ENCODE assay signal across 8 cellular contexts in the genomic region with DNA sequence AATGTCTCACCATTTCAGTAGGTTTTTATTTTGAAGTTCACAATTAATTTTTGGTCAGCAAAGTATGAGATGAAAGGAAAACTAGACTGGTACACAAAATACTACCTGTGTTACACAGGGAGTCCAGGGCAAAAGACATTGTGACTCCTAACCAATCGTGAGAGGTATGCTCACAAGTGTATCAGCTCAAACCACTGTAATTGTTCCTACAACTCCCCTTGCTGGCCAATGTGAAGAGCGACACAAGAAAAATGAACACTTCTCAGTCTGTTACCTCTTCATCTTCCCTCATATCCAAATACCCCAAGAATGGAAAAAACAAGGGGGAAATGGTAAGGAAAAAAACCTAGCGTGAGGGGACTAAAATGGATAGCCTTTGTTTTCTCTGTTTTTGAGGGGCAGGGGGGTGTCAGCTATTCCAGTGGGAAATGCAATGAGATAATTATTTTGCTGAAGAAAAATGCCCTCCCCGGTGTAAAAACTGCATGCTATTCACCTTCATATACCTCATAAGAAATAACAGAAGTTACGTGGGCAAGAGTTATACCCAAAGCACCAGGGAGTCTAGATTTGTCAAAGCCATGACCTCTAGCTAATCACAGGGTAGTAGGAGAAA. TPM values are rescaled to one million over a fixed set of nuclear protein-coding genes. Genes with fewer than 3 reads are reported as not detected.
A peak's percentile ranks its signal among the peaks of the same experiment; 100 is the strongest.
DNase-seq lines count a peak whose midpoint lies in the region; ATAC-seq, FAIRE-seq and TF ChIP-seq lines count a peak whose summit lies in the region.

No MANE protein-coding gene starts in this region.

- peak; percentile 88 for FAIRE-seq in TTC549 (lab: Jason Lieb, UNC)

- DNase-seq in activated naive CD8-positive, alpha-beta T cell treated with anti-CD3 and anti-CD28 coated beads, Interleukin-2, amount 10 ng/mL, durations not matched to agents 7 days and 5 days, result no peak
- no peak for DNase-seq in activated naive CD8-positive, alpha-beta T cell treated with anti-CD3 and anti-CD28 coated beads for 36 hours
- DNase-seq in NAMALWA (ENCODE audit: low spot score) (peak; percentile 68), iPS-NIHi7 (ENCODE audit: extremely low spot score) (peak; percentile 56), UCSD-AML1 (lab: John Stamatoyannopoulos, UW; ENCODE audit: unreplicated experiment) (no peak), NCI-H1048 (lab: John Stamatoyannopoulos, UW) (no peak)

- no peaks in the 10 kb centered on the region for H3K9me3 ChIP-seq in HEK293 (ENCODE audit: control insufficient read depth, insufficient read depth, low read depth, low read length)

- CTCF ChIA-PET in HEK293 (lab: Yijun Ruan, JAX), result interaction anchor here (0.5 to 1.1 kb wide), 13 partner anchors 17 to 1832 kb away, joined by 3 to 6 read pairs (median 3); no protein-coding TSS in a partner anchor

- H3K36me3 ChIP-seq in HEK293 (ENCODE audit: control insufficient read depth in 2 of 2, insufficient read depth in 1 of 2, low read length in 2 of 2), result no peaks in the 10 kb centered on the region

- no peaks in the 10 kb centered on the region for H3K36me3 Mint-ChIP-seq in activated naive CD8-positive, alpha-beta T cell treated with anti-CD3 and anti-CD28 coated beads, Interleukin-2, amount 10 ng/mL, durations not matched to agents 7 days and 5 days
- no peaks in the 10 kb centered on the region for H3K36me3 Mint-ChIP-seq in activated naive CD8-positive, alpha-beta T cell treated with anti-CD3 and anti-CD28 coated beads for 36 hours

- H3K27ac Mint-ChIP-seq in activated naive CD8-positive, alpha-beta T cell treated with anti-CD3 and anti-CD28 coated beads, Interleukin-2, amount 10 ng/mL, durations not matched to agents 7 days and 5 days, result peak overlapping the region; percentile 36
- H3K27ac Mint-ChIP-seq in activated naive CD8-positive, alpha-beta T cell treated with anti-CD3 and anti-CD28 coated beads for 36 hours, result no peak overlapping the region

- peaks cover 25% of the 10 kb centered on the region for H3K4me1 Mint-ChIP-seq in activated naive CD8-positive, alpha-beta T cell treated with anti-CD3 and anti-CD28 coated beads, Interleukin-2, amount 10 ng/mL, durations not matched to agents 7 days and 5 days
- H3K4me1 Mint-ChIP-seq in activated naive CD8-positive, alpha-beta T cell treated with anti-CD3 and anti-CD28 coated beads for 36 hours, result peaks cover 18% of the 10 kb centered on the region

- no peaks in the 10 kb centered on the region for H3K4me1 ChIP-seq in HEK293 (ENCODE audit: control insufficient read depth, insufficient read depth, low read length)

- H3K4me3 Mint-ChIP-seq in activated naive CD8-positive, alpha-beta T cell treated with anti-CD3 and anti-CD28 coated beads, Interleukin-2, amount 10 ng/mL, durations not matched to agents 7 days and 5 days, result no peak overlapping the region
- H3K4me3 Mint-ChIP-seq in activated naive CD8-positive, alpha-beta T cell treated with anti-CD3 and anti-CD28 coated beads for 36 hours, result no peak overlapping the region

- no peak overlapping the region for H3K4me3 ChIP-seq in HEK293 (ENCODE audit: low read depth, low read length)

- no peak overlapping the region for H3K27ac ChIP-seq in HEK293 (ENCODE audit: extremely low read depth, low read depth, low read length)

- peak; percentile 28; the same call in 1 of the 2 replicates for TF ChIP-seq CTCF in HEK293 (tag by site-specific recombination; IDR thresholded peaks at IDR 0.05)

- no peaks in the 10 kb centered on the region for H3K9me3 Mint-ChIP-seq in activated naive CD8-positive, alpha-beta T cell treated with anti-CD3 and anti-CD28 coated beads, Interleukin-2, amount 10 ng/mL, durations not matched to agents 7 days and 5 days
- H3K9me3 Mint-ChIP-seq in activated naive CD8-positive, alpha-beta T cell treated with anti-CD3 and anti-CD28 coated beads for 36 hours, result no peaks in the 10 kb centered on the region

- no peaks in the 10 kb centered on the region for H3K27me3 Mint-ChIP-seq in activated naive CD8-positive, alpha-beta T cell treated with anti-CD3 and anti-CD28 coated beads, Interleukin-2, amount 10 ng/mL, durations not matched to agents 7 days and 5 days
- peaks cover 4% of the 10 kb centered on the region for H3K27me3 Mint-ChIP-seq in activated naive CD8-positive, alpha-beta T cell treated with anti-CD3 and anti-CD28 coated beads for 36 hours

- ATAC-seq in activated naive CD8-positive, alpha-beta T cell treated with anti-CD3 and anti-CD28 coated beads, Interleukin-2, amount 10 ng/mL, durations not matched to agents 7 days and 5 days (ENCODE audit: low read depth), result peak; percentile 70

- POLR2A ChIA-PET in activated naive CD8-positive, alpha-beta T cell treated with anti-CD3 and anti-CD28 coated beads, Interleukin-2, amount 10 ng/mL, durations not matched to agents 7 days and 5 days (lab: Charles Lee), result interaction anchor here (0.5 to 1.0 kb wide), 5 partner anchors 19 to 663 kb away, joined by 3 to 7 read pairs (median 3); a partner anchor contains a TSS
- POLR2A ChIA-PET in HEK293 (lab: Yijun Ruan, JAX), result no interaction called here

TF ChIP-seq in HEK293, 187 proteins besides CTCF, POLR2A, EP300 and RAD21:
- peak; percentile 71 for TF ChIP-seq ZNF654 (tag by site-specific recombination; IDR thresholded peaks at IDR 0.05; ENCODE audit: low read depth)
- no peak for TF ChIP-seq ZNF549 (tag by site-specific recombination; IDR thresholded peaks at IDR 0.05)

RNA-seq across cellular contexts. Expression of a gene that starts 30.6 kb away (rescaled TPM):
- under 1 TPM; 0.25 to 0.34 TPM for total RNA-seq in activated naive CD8-positive, alpha-beta T cell treated with anti-CD3 and anti-CD28 coated beads, Interleukin-2, amount 10 ng/mL, durations not matched to agents 7 days and 5 days
- total RNA-seq in activated naive CD8-positive, alpha-beta T cell treated with anti-CD3 and anti-CD28 coated beads for 36 hours, result under 1 TPM; 0.19 to 0.28 TPM

Comparison
In these comparisons a context has a peak if more than half of its experiments do, and no peak if none do; other contexts are left out.
1. DNase-seq: peak in NAMALWA (single experiment) and iPS-NIHi7 (single experiment); none in activated naive CD8-positive, alpha-beta T cell treated with anti-CD3 and anti-CD28 coated beads, Interleukin-2, amount 10 ng/mL, durations not matched to agents 7 days and 5 days (single experiment), activated naive CD8-positive, alpha-beta T cell treated with anti-CD3 and anti-CD28 coated beads for 36 hours (single experiment), UCSD-AML1 (single experiment) and NCI-H1048 (single experiment).